In the genomic region with DNA sequence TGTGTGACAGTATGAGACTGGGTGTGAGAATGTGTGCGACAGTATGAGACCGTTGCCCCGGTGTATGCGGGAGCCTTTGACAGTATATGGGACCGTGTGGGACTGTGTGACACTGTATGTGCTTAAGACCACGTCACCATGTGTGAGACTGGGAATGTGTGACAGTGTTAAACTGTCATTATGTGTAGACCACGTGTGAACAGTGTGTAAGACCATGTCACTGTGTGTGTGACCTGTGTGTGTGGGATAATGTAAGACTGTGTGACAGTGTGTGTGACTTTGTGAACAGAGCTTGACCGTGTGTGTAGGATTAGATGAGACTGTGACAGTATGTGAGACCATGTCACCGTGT, we compare ENCODE assay signal across 8 cellular contexts. TPM values are rescaled to one million over a fixed set of nuclear protein-coding genes. Genes with fewer than 3 reads are reported as not detected.
DNase-seq lines count a peak whose midpoint lies in the region; ATAC-seq lines count a peak whose summit lies in the region.

No MANE protein-coding gene starts in this region.

- peaks cover 46% of the 10 kb centered on the region for H3K36me3 Mint-ChIP-seq in T-helper 2 cell treated with Interferon-gamma antibody and Interleukin-4, amounts not matched to agents 5 μg/mL and 100 μg/mL, for 36 hours (ENCODE audit: low read depth)

- ATAC-seq in right cardiac atrium (peak; percentile 1 to 10), GM21619 (IDR thresholded peaks at IDR 0.05; ENCODE audit: unreplicated experiment) (no peak), GM18868 (IDR thresholded peaks at IDR 0.05; ENCODE audit: unreplicated experiment) (no peak)
- ATAC-seq in stimulated activated naive CD8-positive, alpha-beta T cell treated with anti-CD3 and anti-CD28 coated beads, Interleukin-15, Interleukin-2, amounts not matched to agents 100 U/mL and 50 U/mL, for 24 hours: peak; percentile 1

- 52% methylated on average over 9 of the region's 9 CpGs for WGBS in right cardiac atrium

- no peaks in the 10 kb centered on the region for H3K27me3 Mint-ChIP-seq in T-helper 2 cell treated with Interferon-gamma antibody and Interleukin-4, amounts not matched to agents 5 μg/mL and 100 μg/mL, for 36 hours (ENCODE audit: low read depth)

- H3K27ac Mint-ChIP-seq in T-helper 2 cell treated with Interferon-gamma antibody and Interleukin-4, amounts not matched to agents 5 μg/mL and 100 μg/mL, for 36 hours: peak overlapping the region; percentile 82

- H3K4me1 Mint-ChIP-seq in T-helper 2 cell treated with Interferon-gamma antibody and Interleukin-4, amounts not matched to agents 5 μg/mL and 100 μg/mL, for 36 hours (ENCODE audit: low read depth): peaks cover 17% of the 10 kb centered on the region

- H3K9me3 ChIP-seq in right cardiac atrium (ENCODE audit: control insufficient read depth, low read length): peaks cover 2% of the 10 kb centered on the region

- peak overlapping the region; percentile 53 for H3K4me3 ChIP-seq in right cardiac atrium (ENCODE audit: low read length)

- peaks cover 66% of the 10 kb centered on the region for H3K9me3 Mint-ChIP-seq in T-helper 2 cell treated with Interferon-gamma antibody and Interleukin-4, amounts not matched to agents 5 μg/mL and 100 μg/mL, for 36 hours

- H3K4me3 Mint-ChIP-seq in T-helper 2 cell treated with Interferon-gamma antibody and Interleukin-4, amounts not matched to agents 5 μg/mL and 100 μg/mL, for 36 hours: peak overlapping the region; percentile 85

- H3K27ac ChIP-seq in right cardiac atrium (ENCODE audit: low read length): no peak overlapping the region

- no peaks in the 10 kb centered on the region for H3K27me3 ChIP-seq in right cardiac atrium (ENCODE audit: control insufficient read depth, insufficient read depth)

- peaks cover 9% of the 10 kb centered on the region for H3K4me1 ChIP-seq in right cardiac atrium (ENCODE audit: control insufficient read depth, insufficient read depth, low read length)

- intact Hi-C loops in right cardiac atrium (cut with DNase I): loop anchor here in 1 of 4 donors (10.0 kb wide), 1 partner anchor 160 kb away; the partner anchor contains the start of gene ZNF470

- DNase-seq in NCI-H82 (lab: John Stamatoyannopoulos, UW) (peak; percentile 44), NCI-H82 treated with DMSO at 0.1 percent for 48 hours (lab: John Stamatoyannopoulos, UW; ENCODE audit: unreplicated experiment) (no peak), right cardiac atrium (peak in 1 of 3 donors; percentile 30), NCI-H128 (lab: John Stamatoyannopoulos, UW; ENCODE audit: unreplicated experiment) (no peak)
- no peak for DNase-seq in T-helper 2 cell treated with Interferon-gamma antibody and Interleukin-4, amounts not matched to agents 5 μg/mL and 100 μg/mL, for 36 hours (ENCODE audit: low spot score)
- no peak for DNase-seq in stimulated activated naive CD8-positive, alpha-beta T cell treated with anti-CD3 and anti-CD28 coated beads, Interleukin-15, Interleukin-2, amounts not matched to agents 100 U/mL and 50 U/mL, for 24 hours

RNA-seq across cellular contexts. Expression of gene ZNF583, which starts 0.5 kb away (rescaled TPM):
- 1 to 10 TPM; 5.6 to 8.6 (median 7.0) TPM for total RNA-seq in right cardiac atrium
- polyA plus RNA-seq in right cardiac atrium: 3.1 TPM

RNA-seq across cellular contexts. Expression of gene ZNF582, which starts 11.3 kb away (rescaled TPM):
- 1 to 10 TPM; 3.6 to 5.8 (median 4.8) TPM for total RNA-seq in right cardiac atrium
- polyA plus RNA-seq in right cardiac atrium: 6.3 TPM

Comparison
In these comparisons a context has a peak if more than half of its experiments do, and no peak if none do; other contexts are left out.
1. ATAC-seq: peak in right cardiac atrium (2 of 2) and stimulated activated naive CD8-positive, alpha-beta T cell treated with anti-CD3 and anti-CD28 coated beads, Interleukin-15, Interleukin-2, amounts not matched to agents 100 U/mL and 50 U/mL, for 24 hours (single experiment); none in GM21619 (single experiment) and GM18868 (single experiment).